ENCODE assay signal across 10 cellular contexts in genomic region chr20:5863040-5863811, GRCh38. TPM values are rescaled to one million over a fixed set of nuclear protein-coding genes. Genes with fewer than 3 reads are reported as not detected.
DNase-seq lines count a peak whose midpoint lies in the region; ATAC-seq and TF ChIP-seq lines count a peak whose summit lies in the region.
"Had no signal": no experiment of that assay in that cellular context is flagged by ENCODE, and none has a peak within 500 bp of the region (broad histone marks: within the 10 kb centered on the region; RNA-seq: fewer than 3 reads in every experiment).

No MANE protein-coding gene starts in this region.

- no peaks in the 10 kb centered on the region for H3K9me3 ChIP-seq in GM23248 (ENCODE audit: low read depth)
- H3K9me3 ChIP-seq in gastrocnemius medialis = no peaks in the 10 kb centered on the region

- no peak overlapping the region for H3K9ac ChIP-seq in GM23248

- H3K79me2 ChIP-seq in GM23248 (ENCODE audit: insufficient read depth) = no peaks in the 10 kb centered on the region

- ATAC-seq in gastrocnemius medialis (peak; percentile 45 to 77), GM21526 (IDR thresholded peaks at IDR 0.05; ENCODE audit: low FRiP score, unreplicated experiment) (no peak)

- intact Hi-C loops in gastrocnemius medialis (cut with DNase I; ENCODE audit: low total_unique reads) = loop anchor here (2.0 kb wide), 1 partner anchor 24 kb away; no protein-coding TSS in a partner anchor

- H3K27me3 ChIP-seq in GM23248 (replicated peaks; ENCODE audit: insufficient read depth) (no peaks in the 10 kb centered on the region), gastrocnemius medialis (no peaks in the 10 kb centered on the region)

- no peaks in the 10 kb centered on the region for H3K9me2 ChIP-seq in GM23248 (ENCODE audit: insufficient read depth)

- no peaks in the 10 kb centered on the region for H4K20me1 ChIP-seq in GM23248 (ENCODE audit: insufficient read depth)

- H3K36me3 ChIP-seq in GM23248 (ENCODE audit: low read depth) = no peaks in the 10 kb centered on the region
- no peaks in the 10 kb centered on the region for H3K36me3 ChIP-seq in gastrocnemius medialis

- peak overlapping the region; percentile 38 for H3K4me2 ChIP-seq in GM23248 (ENCODE audit: unreplicated experiment)

- H3K4me3 ChIP-seq in GM23248 (peak overlapping the region; percentile 1; the same call in 1 of the 2 replicates), gastrocnemius medialis (no peak overlapping the region)

- WGBS in GM23248 (ENCODE audit: low coverage in 1 of 2, low lambda C conversion rate in 2 of 2, missing lambda C conversion rate in 2 of 2), 2 experiments = 42 to 47% methylated on average over 12 of the region's 12 CpGs

- peak; percentile 61 for DNase-seq in GM23248
- peak; percentile 94 for DNase-seq in RPMI7951 (ENCODE audit: low read depth)
- DNase-seq in fibroblast of peridontal ligament (ENCODE audit: extremely low read depth) = peak; percentile 17
- DNase-seq in gastrocnemius medialis = peak; percentile 35 to 55
- no peak for DNase-seq in OCI-M2 (lab: John Stamatoyannopoulos, UW; ENCODE audit: unreplicated experiment)
- DNase-seq in NCI-H345 treated with DMSO at 0.1 percent for 48 hours (lab: John Stamatoyannopoulos, UW; ENCODE audit: unreplicated experiment) = no peak
- no peak for DNase-seq in GM13976 (ENCODE audit: low spot score)
- DNase-seq: activated CD4-positive, alpha-beta T cell treated with anti-CD3 and anti-CD28 coated beads, Interleukin-2, amount 50 U/mL, for 4 hours; stimulated activated naive CD4-positive, alpha-beta T cell treated with Interleukin-2 at 50 U/mL for 16 hours had no signal

- peak overlapping the region; percentile 17 for H2AFZ ChIP-seq in GM23248

- no peak overlapping the region for H3K27ac ChIP-seq in GM23248
- peak overlapping the region; percentile 81 to 92 (median 90) for H3K27ac ChIP-seq in gastrocnemius medialis

- H3K4me1 ChIP-seq in GM23248 (ENCODE audit: insufficient read depth) (peaks cover 16% of the 10 kb centered on the region), gastrocnemius medialis (peaks cover 43 to 48% of the 10 kb centered on the region in 2 donors)

- peaks cover 6% of the 10 kb centered on the region; the same call in 1 of the 2 replicates for H3F3A ChIP-seq in GM23248 (ENCODE audit: insufficient read depth)

- peak; percentile 42 to 56 for TF ChIP-seq POLR2A in gastrocnemius medialis (IDR thresholded peaks at IDR 0.05)

- TF ChIP-seq CTCF in gastrocnemius medialis (IDR thresholded peaks at IDR 0.05 in 4 of 5, conservative IDR thresholded peaks at IDR 0.05 in 1 of 5) (no peak), GM13976 (IDR thresholded peaks at IDR 0.05; ENCODE audit: borderline replicate concordance, control extremely low read depth, extremely low read depth, insufficient read depth, missing control alignments) (no peak)

- in situ Hi-C loops in GM23248 (cut with MboI) = loop anchor here (10.0 kb wide), 1 partner anchor 58 kb away; no protein-coding TSS in a partner anchor
- in situ Hi-C loops in gastrocnemius medialis (cut with MboI; ENCODE audit: low sequenced_read_pairs in 4 of 4) = no loop called here
- in situ Hi-C loops in GM13976 (cut with MboI; ENCODE audit: low sequenced_read_pairs, unreplicated experiment) = no loop called here

RNA-seq across cellular contexts. Expression of gene CHGB, which starts 48.1 kb away (rescaled TPM):
- total RNA-seq in GM23248 (2014; rRNA removed; shearing (Covaris generic)) = 0.22 TPM in 1 of 2 replicates, not detected in the other
- 0.30 and 0.32 TPM in 2 replicates for polyA plus RNA-seq in GM23248 (2016; fragmentation: Nextera tagmentation; extraction: Ambion mirVana)
- 0.36 and 0.39 TPM in 2 replicates for total RNA-seq in RPMI7951 (2014; rRNA removed; shearing (Covaris generic))
- total RNA-seq in gastrocnemius medialis = 10 to 100 TPM in 1 of 4 donors, 1 to 10 TPM in 2, under 1 TPM in 1; 0.25 to 35.6 (median 4.8) TPM

Comparison
In these comparisons a context has a peak if more than half of its experiments do, and no peak if none do; other contexts are left out.
1. DNase-seq: peak in GM23248 (single experiment), RPMI7951 (single experiment), fibroblast of peridontal ligament (single experiment) and gastrocnemius medialis (2 of 2); none in OCI-M2 (single experiment), NCI-H345 treated with DMSO at 0.1 percent for 48 hours (single experiment) and GM13976 (single experiment).